ENCODE assay signal across 1 cellular context in genomic region chr17:45341389-45342158, GRCh38.
TF ChIP-seq lines count a peak whose summit lies in the region.

No MANE protein-coding gene starts in this region.

TF ChIP-seq in H1, 55 proteins besides CTCF, POLR2A, EP300 and RAD21 (continued from another document):
- TF ChIP-seq, protein P1, sequence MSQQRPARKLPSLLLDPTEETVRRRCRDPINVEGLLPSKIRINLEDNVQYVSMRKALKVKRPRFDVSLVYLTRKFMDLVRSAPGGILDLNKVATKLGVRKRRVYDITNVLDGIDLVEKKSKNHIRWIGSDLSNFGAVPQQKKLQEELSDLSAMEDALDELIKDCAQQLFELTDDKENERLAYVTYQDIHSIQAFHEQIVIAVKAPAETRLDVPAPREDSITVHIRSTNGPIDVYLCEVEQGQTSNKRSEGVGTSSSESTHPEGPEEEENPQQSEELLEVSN (IDR thresholded peaks at IDR 0.05), result no peak
- TF ChIP-seq NRF1 (IDR thresholded peaks at IDR 0.05; ENCODE audit: low read depth, low read length), result no peak
- no peak for TF ChIP-seq CBX5 (IDR thresholded peaks at IDR 0.05; ENCODE audit: low read depth, low read length)
- no peak for TF ChIP-seq ASH2L (IDR thresholded peaks at IDR 0.05; ENCODE audit: low read length)
- no peak for TF ChIP-seq EZH2 (IDR thresholded peaks at IDR 0.05; ENCODE audit: low read depth, low read length, severe bottlenecking)
- TF ChIP-seq TBP (IDR thresholded peaks at IDR 0.05; ENCODE audit: low read depth, low read length), result peak; percentile 58; the same call in 1 of the 2 replicates
- TF ChIP-seq RNF2 (IDR thresholded peaks at IDR 0.05; ENCODE audit: borderline replicate concordance, low read depth, low read length, missing control alignments, poor library complexity, severe bottlenecking), result no peak
- TF ChIP-seq RFX5 (IDR thresholded peaks at IDR 0.05; ENCODE audit: borderline replicate concordance, low read depth, low read length), result no peak
- no peak for TF ChIP-seq SIN3A (conservative IDR thresholded peaks at IDR 0.05 in 1 of 2, IDR thresholded peaks at IDR 0.05 in 1 of 2; ENCODE audit: low read depth in 1 of 2, low read length in 2 of 2)
- TF ChIP-seq TAF1 (IDR thresholded peaks at IDR 0.05; ENCODE audit: low read depth, low read length), result peak; percentile 70
- no peak; the same call in 1 of the 2 replicates for TF ChIP-seq POLR2AphosphoS5 (IDR thresholded peaks at IDR 0.05; ENCODE audit: low read depth, low read length)
- TF ChIP-seq SAP30 (IDR thresholded peaks at IDR 0.05; ENCODE audit: insufficient read depth, insufficient replicate concordance, low read length), result no peak
- TF ChIP-seq JUND (IDR thresholded peaks at IDR 0.05; ENCODE audit: low read length), result no peak
- TF ChIP-seq FOSL1 (IDR thresholded peaks at IDR 0.05; ENCODE audit: insufficient read depth, low read depth, low read length), result no peak
- TF ChIP-seq TEAD4 (IDR thresholded peaks at IDR 0.05; ENCODE audit: low read depth, low read length), result no peak
- no peak for TF ChIP-seq SIX5 (IDR thresholded peaks at IDR 0.05; ENCODE audit: low read depth, low read length)
- TF ChIP-seq CEBPB (IDR thresholded peaks at IDR 0.05; ENCODE audit: low read depth, low read length), result no peak
- TF ChIP-seq CHD7 (IDR thresholded peaks at IDR 0.05; ENCODE audit: insufficient replicate concordance, low read length), result no peak
- TF ChIP-seq CTBP2 (IDR thresholded peaks at IDR 0.05; ENCODE audit: borderline replicate concordance, insufficient read depth, insufficient read length, low read length), result no peak
- TF ChIP-seq PHF8 (conservative IDR thresholded peaks at IDR 0.05; ENCODE audit: low read depth, low read length), result no peak
